Comparison of ENCODE assay signal across 18 cellular contexts in genomic region chr11:9862981-9863380, GRCh38.
DNase-seq lines count a peak whose midpoint lies in the region; ATAC-seq, FAIRE-seq and TF ChIP-seq lines count a peak whose summit lies in the region.
"Had no signal": no experiment of that assay in that cellular context is flagged by ENCODE, and none has a peak within 500 bp of the region (broad histone marks: within the 10 kb centered on the region; RNA-seq: fewer than 3 reads in every experiment).

No MANE protein-coding gene starts in this region.

- H3K4me1 ChIP-seq in keratinocyte (ENCODE audit: control insufficient read depth, extremely low read depth, insufficient read depth, low read length) = no peaks in the 10 kb centered on the region

- dilution Hi-C loops in keratinocyte (cut with MboI; ENCODE audit: extremely low pct_ligation_motif_present, low sequenced_read_pairs) = no loop called here

- no peak for ATAC-seq in HG03571 (IDR thresholded peaks at IDR 0.05; ENCODE audit: unreplicated experiment)
- ATAC-seq: left lung had no signal

- no peak overlapping the region for H3K4me2 ChIP-seq in keratinocyte (ENCODE audit: control insufficient read depth, extremely low read depth, insufficient read depth, low read depth, low read length)
- H3K4me2 ChIP-seq: BLaER1 treated with 17β-estradiol and CSF1 and Interleukin-3, amounts not matched to agents 10 nM and 100 nM had no signal

- peak; percentile 17 for FAIRE-seq in keratinocyte (lab: Jason Lieb, UNC)

- in situ Hi-C loops in KBM-7 (cut with MboI; ENCODE audit: low pct_unique_long_range_greater_than_20kb, low sequenced_read_pairs) = no loop called here
- in situ Hi-C loops in astrocyte of the spinal cord (cut with HindIII; ENCODE audit: low sequenced_read_pairs) = no loop called here

- no peaks in the 10 kb centered on the region for H3K27me3 ChIP-seq in keratinocyte (ENCODE audit: control insufficient read depth, extremely low read depth, insufficient read depth, low read length)
- H3K27me3 ChIP-seq: BLaER1 treated with 17β-estradiol and CSF1 and Interleukin-3, amounts not matched to agents 10 nM and 100 nM; left lung had no signal

- H3K79me2 ChIP-seq in keratinocyte (ENCODE audit: control insufficient read depth, insufficient read depth, low read length) = no peaks in the 10 kb centered on the region

- TF ChIP-seq CTCF in astrocyte of the spinal cord (IDR thresholded peaks at IDR 0.05; ENCODE audit: low read depth, low read length) (no peak), keratinocyte (optimal IDR thresholded peaks at IDR 0.05 in 1 of 3, IDR thresholded peaks at IDR 0.05 in 1 of 3, conservative IDR thresholded peaks at IDR 0.05 in 1 of 3; ENCODE audit: extremely low read depth in 1 of 3, insufficient read depth in 2 of 3, low read length in 3 of 3) (no peak)

- peak; percentile 11 to 15 for DNase-seq in AML-193 (lab: John Stamatoyannopoulos, UW)
- peak; percentile 51 for DNase-seq in KBM-7
- peak; percentile 77 for DNase-seq in astrocyte of the spinal cord (ENCODE audit: low read depth, low spot score)
- DNase-seq in keratinocyte (ENCODE audit: low read depth, low spot score) = no peak
- no peak for DNase-seq in stimulated activated naive CD4-positive, alpha-beta T cell treated with Interleukin-2 at 50 U/mL for 16 hours (lab: John Stamatoyannopoulos, UW)
- no peak for DNase-seq in HPDE6-E6E7 (ENCODE audit: extremely low spot score)
- DNase-seq in COLO668 (lab: John Stamatoyannopoulos, UW; ENCODE audit: unreplicated experiment) = no peak
- DNase-seq: activated naive CD4-positive, alpha-beta T cell treated with anti-CD3 and anti-CD28 coated beads, Interleukin-2, amount 10 ng/mL, durations not matched to agents 7 days and 5 days; caudate nucleus; DMS79 treated with DMSO at 0.1 percent for 48 hours; head of caudate nucleus; left lung; naive B cell; NCI-H1436; NCI-H446; T-helper 1 cell had no signal

- H4K20me1 ChIP-seq in keratinocyte (ENCODE audit: control insufficient read depth, extremely low read depth, insufficient read depth, low read length) = no peaks in the 10 kb centered on the region

- no peak overlapping the region for H3K9ac ChIP-seq in keratinocyte (ENCODE audit: control insufficient read depth, extremely low read depth, insufficient read depth, low read length)
- H3K9ac ChIP-seq: BLaER1 treated with 17β-estradiol and CSF1 and Interleukin-3, amounts not matched to agents 10 nM and 100 nM had no signal

- H3K9me3 ChIP-seq in keratinocyte (ENCODE audit: control insufficient read depth, low read depth, low read length) = no peaks in the 10 kb centered on the region
- H3K9me3 ChIP-seq: left lung had no signal

- H3K9me1 ChIP-seq in keratinocyte (ENCODE audit: control insufficient read depth, extremely low read depth, insufficient read depth, low read length) = no peaks in the 10 kb centered on the region

- no peak overlapping the region for H3K4me3 ChIP-seq in astrocyte of the spinal cord (ENCODE audit: low read depth, low read length)
- H3K4me3 ChIP-seq in keratinocyte (ENCODE audit: control insufficient read depth in 2 of 3, extremely low read depth in 1 of 3, insufficient read depth in 2 of 3, low read depth in 1 of 3, low read length in 3 of 3) = no peak overlapping the region
- H3K4me3 ChIP-seq: BLaER1 treated with 17β-estradiol and CSF1 and Interleukin-3, amounts not matched to agents 10 nM and 100 nM; left lung had no signal

- H3K36me3 ChIP-seq in keratinocyte (ENCODE audit: control insufficient read depth in 2 of 2, extremely low read depth in 1 of 2, insufficient read depth in 2 of 2, low read length in 2 of 2) = no peaks in the 10 kb centered on the region
- H3K36me3 ChIP-seq: left lung had no signal

- no peak overlapping the region for H3K27ac ChIP-seq in keratinocyte (ENCODE audit: control insufficient read depth, insufficient read depth, low read length)
- H3K27ac ChIP-seq: BLaER1 treated with 17β-estradiol and CSF1 and Interleukin-3, amounts not matched to agents 10 nM and 100 nM; left lung had no signal

- no peak overlapping the region for H2AFZ ChIP-seq in keratinocyte (ENCODE audit: control insufficient read depth, low read length)

Comparison
In these comparisons a context has a peak if more than half of its experiments do, and no peak if none do; other contexts are left out.
1. DNase-seq: peak in AML-193 (2 of 2), KBM-7 (single experiment) and astrocyte of the spinal cord (single experiment); none in keratinocyte (single experiment), stimulated activated naive CD4-positive, alpha-beta T cell treated with Interleukin-2 at 50 U/mL for 16 hours (single experiment), HPDE6-E6E7 (single experiment) and COLO668 (single experiment).